8 cellular contexts compared by ENCODE assay signal in genomic region chr12:2794736-2795289, GRCh38. TPM values are rescaled to one million over a fixed set of nuclear protein-coding genes. Genes with fewer than 3 reads are reported as not detected.
A peak's percentile ranks its signal among the peaks of the same experiment; 100 is the strongest.
DNase-seq lines count a peak whose midpoint lies in the region; ATAC-seq and TF ChIP-seq lines count a peak whose summit lies in the region.

Gene FKBP4, plus strand, starts transcription at chr12:2794970. Its CDS starts 170 bp downstream, at chr12:2795140.

- ATAC-seq in GM21360 (IDR thresholded peaks at IDR 0.05; ENCODE audit: unreplicated experiment) = peak; percentile 75

- H3K27me3 Mint-ChIP-seq in Calu3 (ENCODE audit: unreplicated experiment) = peaks cover 27% of the 10 kb centered on the region
- peaks cover 8% of the 10 kb centered on the region for H3K27me3 Mint-ChIP-seq in endothelial cell (ENCODE audit: unreplicated experiment)

- H3K27ac Mint-ChIP-seq in Calu3 (ENCODE audit: unreplicated experiment) = no peak within 1 kb of the TSS
- no peak within 1 kb of the TSS for H3K27ac Mint-ChIP-seq in endothelial cell (ENCODE audit: unreplicated experiment)

- CTCF ChIA-PET in Calu3 (lab: Charles Lee) = interaction anchor here (0.7 kb wide), 1 partner anchor 562 kb away, joined by 6 read pairs; no protein-coding TSS in a partner anchor

- BruUV-seq in Calu3 (replicated peaks; lab: Mats Ljungman, UMichigan) = no TSS peak

- H3K4me1 Mint-ChIP-seq in Calu3 (ENCODE audit: low read depth, unreplicated experiment) (peaks cover 14% of the 10 kb centered on the region), endothelial cell (ENCODE audit: unreplicated experiment) (peaks cover 18% of the 10 kb centered on the region)

- intact Hi-C loops in Calu3 (cut with micrococcal nuclease; ENCODE audit: unreplicated experiment) = no loop called here

- no peaks in the 10 kb centered on the region for H3K9me3 Mint-ChIP-seq in Calu3 (ENCODE audit: low read depth, unreplicated experiment)
- H3K9me3 Mint-ChIP-seq in endothelial cell (ENCODE audit: unreplicated experiment) = no peaks in the 10 kb centered on the region

- DNase-seq in Calu3 (peak; percentile 89), HT-29 (ENCODE audit: low spot score) (peak; percentile 90), NOMO-1 treated with dmso at 0.1 percent for 144 hours (lab: John Stamatoyannopoulos, UW; ENCODE audit: unreplicated experiment) (peak; percentile 78), endothelial cell (ENCODE audit: low spot score) (peak; percentile 83), middle frontal gyrus (ENCODE audit: extremely low spot score, low spot score) (peak; percentile 85)
- DNase-seq in activated CD8-positive, alpha-beta memory T cell treated with anti-CD3 and anti-CD28 coated beads, Interleukin-2, amount 50 U/mL, for 48 hours = peak; percentile 91
- DNase-seq in stimulated activated CD8-positive, alpha-beta memory T cell treated with anti-CD3 and anti-CD28 coated beads, Interleukin-2, amount 100 ng/mL, for 48 hours (ENCODE audit: low read depth in 2 of 2) = peak; percentile 83 to 84

- H3K4me3 Mint-ChIP-seq in Calu3 (ENCODE audit: low read depth, unreplicated experiment) (peak within 1 kb of the TSS; percentile 93), endothelial cell (ENCODE audit: unreplicated experiment) (peak within 1 kb of the TSS; percentile 84)

- peaks cover 52% of the 10 kb centered on the region for H3K36me3 Mint-ChIP-seq in Calu3 (ENCODE audit: insufficient read depth, unreplicated experiment)
- peaks cover 24% of the 10 kb centered on the region for H3K36me3 Mint-ChIP-seq in endothelial cell (ENCODE audit: low read depth, unreplicated experiment)

- TF ChIP-seq CTCF in Calu3 (IDR thresholded peaks at IDR 0.05; ENCODE audit: unreplicated experiment) (no peak), endothelial cell (IDR thresholded peaks at IDR 0.05; ENCODE audit: unreplicated experiment) (no peak)

RNA-seq across cellular contexts. Expression of gene FKBP4, which starts in this region (rescaled TPM):
- 122 and 145 TPM in 2 replicates for total RNA-seq in Calu3 (2022)
- total RNA-seq in HT-29 (2014; rRNA removed; shearing (Covaris generic)) = 106 and 115 TPM in 2 replicates
- total RNA-seq in endothelial cell (ENCODE audit: unreplicated experiment) = 39.6 TPM

Comparison
In these comparisons a context has a peak if more than half of its experiments do, and no peak if none do; other contexts are left out.
1. Peak in every context shown above with its lines: DNase-seq and ATAC-seq.